In genomic region chr1:184035719-184036516, GRCh38 we compare ENCODE assay signal across 1 cellular context.
TF ChIP-seq lines count a peak whose summit lies in the region.

No MANE protein-coding gene starts in this region.

TF ChIP-seq in K562, 482 proteins besides CTCF, POLR2A, EP300 and RAD21 (continued from another document and continues in another):
- TF ChIP-seq TAF15 (IDR thresholded peaks at IDR 0.05; ENCODE audit: low read depth, low read length): no peak
- TF ChIP-seq UBTF (IDR thresholded peaks at IDR 0.05; ENCODE audit: borderline replicate concordance in 1 of 2, low read depth in 2 of 2, low read length in 2 of 2): peak; percentile 20; a peak in 1 of 4 replicates
- TF ChIP-seq RCOR1 (IDR thresholded peaks at IDR 0.05; ENCODE audit: borderline replicate concordance in 1 of 2, low read depth in 2 of 2, low read length in 2 of 2): peak in 1 of 2 experiments; percentile 42; a peak in 1 of 4 replicates
- TF ChIP-seq ARID1B (IDR thresholded peaks at IDR 0.05): 0 out of 2 replicates have a peak, but pooled peaks have one; percentile 32
- TF ChIP-seq EP400 (IDR thresholded peaks at IDR 0.05): peak; percentile 8; the same call in 1 of the 2 replicates
- TF ChIP-seq, protein P1, sequence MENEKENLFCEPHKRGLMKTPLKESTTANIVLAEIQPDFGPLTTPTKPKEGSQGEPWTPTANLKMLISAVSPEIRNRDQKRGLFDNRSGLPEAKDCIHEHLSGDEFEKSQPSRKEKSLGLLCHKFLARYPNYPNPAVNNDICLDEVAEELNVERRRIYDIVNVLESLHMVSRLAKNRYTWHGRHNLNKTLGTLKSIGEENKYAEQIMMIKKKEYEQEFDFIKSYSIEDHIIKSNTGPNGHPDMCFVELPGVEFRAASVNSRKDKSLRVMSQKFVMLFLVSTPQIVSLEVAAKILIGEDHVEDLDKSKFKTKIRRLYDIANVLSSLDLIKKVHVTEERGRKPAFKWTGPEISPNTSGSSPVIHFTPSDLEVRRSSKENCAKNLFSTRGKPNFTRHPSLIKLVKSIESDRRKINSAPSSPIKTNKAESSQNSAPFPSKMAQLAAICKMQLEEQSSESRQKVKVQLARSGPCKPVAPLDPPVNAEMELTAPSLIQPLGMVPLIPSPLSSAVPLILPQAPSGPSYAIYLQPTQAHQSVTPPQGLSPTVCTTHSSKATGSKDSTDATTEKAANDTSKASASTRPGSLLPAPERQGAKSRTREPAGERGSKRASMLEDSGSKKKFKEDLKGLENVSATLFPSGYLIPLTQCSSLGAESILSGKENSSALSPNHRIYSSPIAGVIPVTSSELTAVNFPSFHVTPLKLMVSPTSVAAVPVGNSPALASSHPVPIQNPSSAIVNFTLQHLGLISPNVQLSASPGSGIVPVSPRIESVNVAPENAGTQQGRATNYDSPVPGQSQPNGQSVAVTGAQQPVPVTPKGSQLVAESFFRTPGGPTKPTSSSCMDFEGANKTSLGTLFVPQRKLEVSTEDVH (IDR thresholded peaks at IDR 0.05; ENCODE audit: low read depth, partially characterized antibody): no peak
- TF ChIP-seq GABPB1 (CRISPR knock-in tag; IDR thresholded peaks at IDR 0.05): peak; percentile 19
- no peak; a peak in 1 of 4 replicates for TF ChIP-seq HDAC1 (IDR thresholded peaks at IDR 0.05)
- peak; percentile 82 to 97 for TF ChIP-seq E2F6 (IDR thresholded peaks at IDR 0.05; ENCODE audit: borderline replicate concordance in 1 of 2, extremely low read depth in 1 of 2, insufficient read depth in 1 of 2, insufficient read length in 1 of 2, low read depth in 1 of 2, low read length in 1 of 2, poor library complexity in 1 of 2, severe bottlenecking in 1 of 2)
- 0 out of 2 replicates have a peak, but pooled peaks have one; percentile 38 for TF ChIP-seq ZNF830 (CRISPR knock-in tag; IDR thresholded peaks at IDR 0.05)
- peak; percentile 77; the same call in 1 of the 2 replicates for TF ChIP-seq ELF4 (CRISPR knock-in tag; IDR thresholded peaks at IDR 0.05)
- peak; percentile 60 for TF ChIP-seq HBP1 (CRISPR knock-in tag; IDR thresholded peaks at IDR 0.05)
- TF ChIP-seq TEAD4 (IDR thresholded peaks at IDR 0.05; ENCODE audit: low read length): 0 out of 2 replicates have a peak, but pooled peaks have one; percentile 6
- TF ChIP-seq TEAD4 (CRISPR knock-in tag; IDR thresholded peaks at IDR 0.05; ENCODE audit: borderline replicate concordance): 0 out of 2 replicates have a peak, but pooled peaks have one; percentile 15
- TF ChIP-seq ZBTB11 (CRISPR knock-in tag; IDR thresholded peaks at IDR 0.05): peak in 2 of 3 experiments; percentile 30 to 63; a peak in 1 of 6 replicates
- TF ChIP-seq MAZ (CRISPR knock-in tag; conservative IDR thresholded peaks at IDR 0.05 in 1 of 2, IDR thresholded peaks at IDR 0.05 in 1 of 2): peak in 1 of 2 experiments; percentile 0; a peak in 1 of 4 replicates
- TF ChIP-seq L3MBTL2 (IDR thresholded peaks at IDR 0.05): peak; percentile 92
- peak; percentile 87 for TF ChIP-seq MGA (IDR thresholded peaks at IDR 0.05)
- 0 out of 4 replicates have a peak, but pooled peaks of 1 of the 2 experiments have one; percentile 17 for TF ChIP-seq BCLAF1 (IDR thresholded peaks at IDR 0.05; ENCODE audit: borderline replicate concordance in 1 of 2, control insufficient read depth in 1 of 2, low read depth in 2 of 2, low read length in 1 of 2)
- TF ChIP-seq LARP7 (IDR thresholded peaks at IDR 0.05): no peak
- peak in 1 of 2 experiments; percentile 59; a peak in 1 of 4 replicates for TF ChIP-seq TEAD1 (CRISPR knock-in tag; IDR thresholded peaks at IDR 0.05)
- TF ChIP-seq RBM22 (IDR thresholded peaks at IDR 0.05; ENCODE audit: low read depth, low read length, poor library complexity, severe bottlenecking): peak; percentile 58
- 0 out of 2 replicates have a peak, but pooled peaks have one; percentile 26 for TF ChIP-seq ZNF444 (CRISPR knock-in tag; IDR thresholded peaks at IDR 0.05)
- TF ChIP-seq ZNF445 (CRISPR knock-in tag; IDR thresholded peaks at IDR 0.05; ENCODE audit: low read depth): peak; percentile 15; the same call in 1 of the 2 replicates
- no peak for TF ChIP-seq ZBTB8A (IDR thresholded peaks at IDR 0.05; ENCODE audit: partially characterized antibody)
